In genomic region chr9:75186767-75187380, GRCh38 we compare ENCODE assay signal across 8 cellular contexts.
A peak's percentile ranks its signal among the peaks of the same experiment; 100 is the strongest.
DNase-seq lines count a peak whose midpoint lies in the region; ATAC-seq, FAIRE-seq and TF ChIP-seq lines count a peak whose summit lies in the region.

No MANE protein-coding gene starts in this region.

- TF ChIP-seq EP300 in tibial nerve (IDR thresholded peaks at IDR 0.05) = no peak

- WGBS in tibial nerve, 2 donors = 24 to 31% methylated on average over 4 of the region's 4 CpGs

- H3K4me1 ChIP-seq in cardiac muscle cell (ENCODE audit: low read depth) = no peaks in the 10 kb centered on the region
- no peaks in the 10 kb centered on the region for H3K4me1 ChIP-seq in tibial nerve

- no peaks in the 10 kb centered on the region for H3K27me3 ChIP-seq in cardiac muscle cell
- no peaks in the 10 kb centered on the region for H3K27me3 ChIP-seq in tibial nerve

- TF ChIP-seq CTCF in cardiac muscle cell (IDR thresholded peaks at IDR 0.05; ENCODE audit: low read depth, low read length) (peak; percentile 80), fibroblast of villous mesenchyme (IDR thresholded peaks at IDR 0.05; ENCODE audit: insufficient read depth, low read depth, low read length) (peak; percentile 82), tibial nerve (IDR thresholded peaks at IDR 0.05) (peak; percentile 61 to 96 (median 77))

- ATAC-seq in left cardiac atrium (no peak), HG02571 (IDR thresholded peaks at IDR 0.05; ENCODE audit: unreplicated experiment) (no peak)

- DNase-seq in cardiac muscle cell (ENCODE audit: low read depth in 1 of 2, low spot score in 1 of 2) (peak in 1 of 2 donors; percentile 45), left cardiac atrium (no peak), RKO (ENCODE audit: low spot score) (peak; percentile 28), fibroblast of villous mesenchyme (ENCODE audit: low read depth) (peak; percentile 29), tibial nerve (ENCODE audit: low spot score in 2 of 2) (no peak), GM12892 (ENCODE audit: insufficient read length) (no peak)
- no peak for DNase-seq in activated CD8-positive, alpha-beta memory T cell treated with anti-CD3 and anti-CD28 coated beads, Interleukin-2, amount 50 U/mL, for 4 hours

- no peaks in the 10 kb centered on the region for H3K9me3 ChIP-seq in cardiac muscle cell (ENCODE audit: low read depth)
- H3K9me3 ChIP-seq in tibial nerve = no peaks in the 10 kb centered on the region

- H3K36me3 ChIP-seq in cardiac muscle cell (no peaks in the 10 kb centered on the region), tibial nerve (peaks cover 0 to 15% (median 0%) of the 10 kb centered on the region in 3 donors)

- H3K4me3 ChIP-seq in cardiac muscle cell (no peak overlapping the region), fibroblast of villous mesenchyme (ENCODE audit: low read depth, low read length) (no peak overlapping the region), tibial nerve (no peak overlapping the region)

- TF ChIP-seq POLR2A in tibial nerve (IDR thresholded peaks at IDR 0.05) = no peak
- no peak for TF ChIP-seq POLR2A in GM12892 (IDR thresholded peaks at IDR 0.05; ENCODE audit: low read depth, low read length)

- no peak for FAIRE-seq in GM12892 (lab: Jason Lieb, UNC)

- intact Hi-C loops in left cardiac atrium (cut with DNase I) = no loop called here

- H3K27ac ChIP-seq in cardiac muscle cell (no peak overlapping the region), tibial nerve (no peak overlapping the region)

Comparison
In these comparisons a context has a peak if more than half of its experiments do, and no peak if none do; other contexts are left out.
1. DNase-seq: peak in RKO (single experiment) and fibroblast of villous mesenchyme (single experiment); none in left cardiac atrium (single experiment), tibial nerve (0 of 2), GM12892 (single experiment) and activated CD8-positive, alpha-beta memory T cell treated with anti-CD3 and anti-CD28 coated beads, Interleukin-2, amount 50 U/mL, for 4 hours (single experiment).
2. Peak in every context shown above with its lines, with median percentiles within 50 percentile points of each other: CTCF ChIP-seq.